In genomic region chr1:113813218-113813617, GRCh38 we compare ENCODE assay signal across 10 cellular contexts. TPM values are rescaled to one million over a fixed set of nuclear protein-coding genes. Genes with fewer than 3 reads are reported as not detected.
A peak's percentile ranks its signal among the peaks of the same experiment; 100 is the strongest.
DNase-seq lines count a peak whose midpoint lies in the region; ATAC-seq and TF ChIP-seq lines count a peak whose summit lies in the region.
"Had no signal": no experiment of that assay in that cellular context is flagged by ENCODE, and none has a peak within 500 bp of the region (broad histone marks: within the 10 kb centered on the region; RNA-seq: fewer than 3 reads in every experiment).

No MANE protein-coding gene starts in this region.

- no peak for ATAC-seq in CD4-positive, CD25-positive, alpha-beta regulatory T cell (ENCODE audit: low read depth in 2 of 2)
- no peak for ATAC-seq in activated naive CD8-positive, alpha-beta T cell treated with anti-CD3 and anti-CD28 coated beads, Interleukin-2, amount 10 ng/mL, durations not matched to agents 7 days and 5 days (ENCODE audit: low read depth)
- ATAC-seq in HG03139 (IDR thresholded peaks at IDR 0.05; ENCODE audit: unreplicated experiment) (no peak), HG02840 (IDR thresholded peaks at IDR 0.05; ENCODE audit: low FRiP score, unreplicated experiment) (no peak), GM19463 (IDR thresholded peaks at IDR 0.05; ENCODE audit: unreplicated experiment) (no peak)

- H3K9ac ChIP-seq in HUES48 (ENCODE audit: low read depth, low read length) = no peak overlapping the region
- no peak overlapping the region for H3K9ac ChIP-seq in neural cell (ENCODE audit: low read length)

- POLR2A ChIA-PET in activated naive CD8-positive, alpha-beta T cell treated with anti-CD3 and anti-CD28 coated beads, Interleukin-2, amount 10 ng/mL, durations not matched to agents 7 days and 5 days (lab: Charles Lee) = interaction anchor here (1.5 to 2.9 kb wide), 2 partner anchors 29 to 54 kb away, joined by 3 to 23 read pairs; partner anchors contain the start of gene PHTF1

- H3K9me3 ChIP-seq in CD4-positive, CD25-positive, alpha-beta regulatory T cell (ENCODE audit: control insufficient read depth in 2 of 2, low read length in 2 of 2) = no peaks in the 10 kb centered on the region
- H3K9me3 ChIP-seq in HUES48 (ENCODE audit: control insufficient read depth, insufficient read depth, low read length) = no peaks in the 10 kb centered on the region
- no peaks in the 10 kb centered on the region for H3K9me3 ChIP-seq in neural cell (ENCODE audit: low read length)

- no peaks in the 10 kb centered on the region for H3K9me2 ChIP-seq in neural cell (ENCODE audit: insufficient read depth, low read length)

- H3K4me3 Mint-ChIP-seq in CD4-positive, CD25-positive, alpha-beta regulatory T cell = peak overlapping the region; percentile 77 to 99 (median 97)
- H3K4me3 Mint-ChIP-seq in activated naive CD8-positive, alpha-beta T cell treated with anti-CD3 and anti-CD28 coated beads, Interleukin-2, amount 10 ng/mL, durations not matched to agents 7 days and 5 days = peak overlapping the region; percentile 22

- H3K79me2 ChIP-seq in neural cell (replicated peaks; ENCODE audit: insufficient read depth, low read length) = peaks cover 33% of the 10 kb centered on the region

- no peak for DNase-seq in CD4-positive, CD25-positive, alpha-beta regulatory T cell
- DNase-seq in activated naive CD8-positive, alpha-beta T cell treated with anti-CD3 and anti-CD28 coated beads, Interleukin-2, amount 10 ng/mL, durations not matched to agents 7 days and 5 days = no peak
- no peak for DNase-seq in activated CD4-positive, CD25-positive, alpha-beta regulatory T cell treated with anti-CD3 and anti-CD28 coated beads, Interleukin-2, amount 50 U/mL, for 72 hours
- DNase-seq: activated CD4-positive, alpha-beta T cell treated with anti-CD3 and anti-CD28 coated beads, Interleukin-2, amount 50 U/mL, for 4 hours; DMS79 had no signal

- no peak for TF ChIP-seq EP300 in neural cell (conservative IDR thresholded peaks at IDR 0.05; ENCODE audit: poor library complexity, severe bottlenecking)

- H3K27me3 ChIP-seq in CD4-positive, CD25-positive, alpha-beta regulatory T cell (ENCODE audit: control insufficient read depth, insufficient read depth, low read length) = no peaks in the 10 kb centered on the region
- H3K27me3 ChIP-seq in HUES48 (ENCODE audit: control insufficient read depth, insufficient read depth, low read length) (no peaks in the 10 kb centered on the region), neural cell (ENCODE audit: insufficient read depth, low read depth, low read length) (no peaks in the 10 kb centered on the region)

- no peak overlapping the region for H2AFZ ChIP-seq in neural cell (ENCODE audit: low read depth, low read length)

- H3F3A ChIP-seq in neural cell (ENCODE audit: insufficient read depth, low read length, poor library complexity, severe bottlenecking) = no peaks in the 10 kb centered on the region

- H3K27me3 Mint-ChIP-seq in CD4-positive, CD25-positive, alpha-beta regulatory T cell = no peaks in the 10 kb centered on the region
- no peaks in the 10 kb centered on the region for H3K27me3 Mint-ChIP-seq in activated naive CD8-positive, alpha-beta T cell treated with anti-CD3 and anti-CD28 coated beads, Interleukin-2, amount 10 ng/mL, durations not matched to agents 7 days and 5 days

- H3K36me3 ChIP-seq in CD4-positive, CD25-positive, alpha-beta regulatory T cell (ENCODE audit: control insufficient read depth, insufficient read depth, low read length) = peaks cover 10% of the 10 kb centered on the region
- no peaks in the 10 kb centered on the region for H3K36me3 ChIP-seq in HUES48 (ENCODE audit: control insufficient read depth, insufficient read depth, low read length)
- no peaks in the 10 kb centered on the region for H3K36me3 ChIP-seq in neural cell (ENCODE audit: insufficient read depth, low read length)

- no peaks in the 10 kb centered on the region for H4K20me1 ChIP-seq in neural cell (ENCODE audit: insufficient read depth)

- no peak for TF ChIP-seq CTCF in neural cell (IDR thresholded peaks at IDR 0.05; ENCODE audit: poor library complexity, severe bottlenecking)

- peak overlapping the region; percentile 94 for H3K4me2 ChIP-seq in neural cell (ENCODE audit: low read length)

- H3K9me3 Mint-ChIP-seq in CD4-positive, CD25-positive, alpha-beta regulatory T cell = peaks cover 0 to 1% (median 0%) of the 10 kb centered on the region in 7 donors
- H3K9me3 Mint-ChIP-seq in activated naive CD8-positive, alpha-beta T cell treated with anti-CD3 and anti-CD28 coated beads, Interleukin-2, amount 10 ng/mL, durations not matched to agents 7 days and 5 days = no peaks in the 10 kb centered on the region

- peak overlapping the region; percentile 95 for H3K27ac ChIP-seq in CD4-positive, CD25-positive, alpha-beta regulatory T cell (ENCODE audit: insufficient read depth, low read length, poor library complexity, severe bottlenecking)
- H3K27ac ChIP-seq in HUES48 (ENCODE audit: low read depth, low read length) (peak overlapping the region; percentile 94), neural cell (ENCODE audit: low read length) (peak overlapping the region; percentile 93)

- peaks cover 14 to 35% (median 23%) of the 10 kb centered on the region in 4 donors for H3K4me1 Mint-ChIP-seq in CD4-positive, CD25-positive, alpha-beta regulatory T cell
- peaks cover 19% of the 10 kb centered on the region for H3K4me1 Mint-ChIP-seq in activated naive CD8-positive, alpha-beta T cell treated with anti-CD3 and anti-CD28 coated beads, Interleukin-2, amount 10 ng/mL, durations not matched to agents 7 days and 5 days

- TF ChIP-seq RAD21 in neural cell (conservative IDR thresholded peaks at IDR 0.05) = no peak

- H3K27ac Mint-ChIP-seq in CD4-positive, CD25-positive, alpha-beta regulatory T cell = peak overlapping the region; percentile 95 to 100 (median 99)
- H3K27ac Mint-ChIP-seq in activated naive CD8-positive, alpha-beta T cell treated with anti-CD3 and anti-CD28 coated beads, Interleukin-2, amount 10 ng/mL, durations not matched to agents 7 days and 5 days = peak overlapping the region; percentile 98

- H3K4me3 ChIP-seq in CD4-positive, CD25-positive, alpha-beta regulatory T cell (ENCODE audit: low read depth, low read length) = peak overlapping the region; percentile 89
- H3K4me3 ChIP-seq in HUES48 (ENCODE audit: low read depth, low read length) = no peak overlapping the region
- peak overlapping the region; percentile 95 for H3K4me3 ChIP-seq in neural cell (ENCODE audit: low read length)

- H3K4me1 ChIP-seq in CD4-positive, CD25-positive, alpha-beta regulatory T cell (ENCODE audit: control insufficient read depth, insufficient read depth, low read length, poor library complexity, severe bottlenecking) = peaks cover 34% of the 10 kb centered on the region
- 0 out of 2 replicates have a peak, but pooled peaks cover 6% of the 10 kb centered on the region for H3K4me1 ChIP-seq in HUES48 (ENCODE audit: control insufficient read depth, insufficient read depth, low read length)

- peaks cover 5% of the 10 kb centered on the region for H3K36me3 Mint-ChIP-seq in CD4-positive, CD25-positive, alpha-beta regulatory T cell
- peaks cover 26% of the 10 kb centered on the region for H3K36me3 Mint-ChIP-seq in activated naive CD8-positive, alpha-beta T cell treated with anti-CD3 and anti-CD28 coated beads, Interleukin-2, amount 10 ng/mL, durations not matched to agents 7 days and 5 days

TF ChIP-seq in neural cell, 6 proteins besides CTCF, POLR2A, EP300 and RAD21 (continues in another document):
- TF ChIP-seq REST (IDR thresholded peaks at IDR 0.05; ENCODE audit: borderline replicate concordance) (no peak), SMC3 (conservative IDR thresholded peaks at IDR 0.05; ENCODE audit: poor library complexity) (no peak)

RNA-seq across cellular contexts. Expression of gene RSBN1, which starts 0.9 kb away (rescaled TPM):
- total RNA-seq in CD4-positive, CD25-positive, alpha-beta regulatory T cell = 52.1 TPM
- polyA plus RNA-seq in CD4-positive, CD25-positive, alpha-beta regulatory T cell = 10 to 100 TPM; 43.8 to 52.7 (median 49.8) TPM
- 10 to 100 TPM; 32.7 to 37.0 TPM for total RNA-seq in activated naive CD8-positive, alpha-beta T cell treated with anti-CD3 and anti-CD28 coated beads, Interleukin-2, amount 10 ng/mL, durations not matched to agents 7 days and 5 days
- 33.2 and 33.7 TPM in 2 replicates for polyA plus RNA-seq in neural cell
- polyA minus RNA-seq in neural cell = 99.8 and 108 TPM in 2 replicates

RNA-seq across cellular contexts. Expression of gene PHTF1, which starts 53.9 kb away (rescaled TPM):
- 16.7 TPM for total RNA-seq in CD4-positive, CD25-positive, alpha-beta regulatory T cell
- 10 to 100 TPM; 11.1 to 22.7 (median 15.3) TPM for polyA plus RNA-seq in CD4-positive, CD25-positive, alpha-beta regulatory T cell
- 10 to 100 TPM; 19.2 to 22.6 TPM for total RNA-seq in activated naive CD8-positive, alpha-beta T cell treated with anti-CD3 and anti-CD28 coated beads, Interleukin-2, amount 10 ng/mL, durations not matched to agents 7 days and 5 days
- 41.9 and 46.1 TPM in 2 replicates for polyA plus RNA-seq in neural cell
- 52.1 and 54.6 TPM in 2 replicates for polyA minus RNA-seq in neural cell

RNA-seq across cellular contexts. Expression of gene PTPN22, which starts 58.3 kb away (rescaled TPM):
- total RNA-seq in CD4-positive, CD25-positive, alpha-beta regulatory T cell = 58.5 TPM
- polyA plus RNA-seq in CD4-positive, CD25-positive, alpha-beta regulatory T cell = 10 to 100 TPM; 49.1 to 93.4 (median 65.1) TPM
- 10 to 100 TPM; 74.1 to 82.9 TPM for total RNA-seq in activated naive CD8-positive, alpha-beta T cell treated with anti-CD3 and anti-CD28 coated beads, Interleukin-2, amount 10 ng/mL, durations not matched to agents 7 days and 5 days
- 0.72 and 0.92 TPM in 2 replicates for polyA plus RNA-seq in neural cell
- 1.2 and 1.6 TPM in 2 replicates for polyA minus RNA-seq in neural cell
